In the genomic region with DNA sequence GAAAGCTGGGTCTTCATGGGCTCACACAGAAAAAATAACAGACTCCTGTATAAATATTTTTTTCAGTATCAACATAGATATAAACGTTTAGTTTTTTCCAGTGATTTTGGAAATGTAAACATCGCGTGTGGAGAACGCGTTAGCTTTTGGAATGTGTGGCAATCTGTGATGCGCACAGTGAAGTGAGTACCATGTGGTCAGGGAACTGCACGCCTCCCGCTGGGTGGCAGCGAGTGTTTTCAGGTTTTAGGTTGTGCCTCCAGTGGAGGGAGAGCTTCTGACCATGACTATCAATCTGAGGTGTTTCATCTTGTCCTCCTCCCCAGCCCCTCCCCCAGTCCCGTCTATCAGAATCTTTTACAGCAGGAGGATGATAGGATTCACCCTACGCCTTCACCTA, we compare ENCODE assay signal across 25 cellular contexts.
"Had no signal": no experiment of that assay in that cellular context is flagged by ENCODE, and none has a peak within 500 bp of the region (broad histone marks: within the 10 kb centered on the region; RNA-seq: fewer than 3 reads in every experiment).

No MANE protein-coding gene starts in this region.

- H3K36me3 Mint-ChIP-seq: activated naive CD4-positive, alpha-beta T cell treated with anti-CD3 and anti-CD28 coated beads, Interleukin-2, amount 50 U/mL, for 24 hours had no signal

- H3K27ac ChIP-seq: PC-9 had no signal

- H3K9me3 ChIP-seq: MG63 had no signal

- H3K4me2 ChIP-seq: PC-9 had no signal

- H2AFZ ChIP-seq: PC-9 had no signal

- H3K27me3 ChIP-seq: MG63 had no signal

- H3K27me3 Mint-ChIP-seq: activated CD8-positive, alpha-beta T cell treated with anti-CD3 and anti-CD28 coated beads for 36 hours; activated naive CD4-positive, alpha-beta T cell treated with anti-CD3 and anti-CD28 coated beads, Interleukin-2, amount 50 U/mL, for 24 hours; brain had no signal

- H3K4me3 Mint-ChIP-seq: activated CD8-positive, alpha-beta T cell treated with anti-CD3 and anti-CD28 coated beads for 36 hours; activated naive CD4-positive, alpha-beta T cell treated with anti-CD3 and anti-CD28 coated beads, Interleukin-2, amount 50 U/mL, for 24 hours; activated T-cell treated with anti-CD3 and anti-CD28 coated beads, Interleukin-2, amount 50 U/mL, for 72 hours; brain; T-helper 1 cell treated with Interleukin-12 subunit alpha and Interleukin-12 subunit beta and Interleukin-4 antibody, amounts not matched to agents 30 μg/mL and 1 μg/mL, for 36 hours had no signal

- H3K4me1 Mint-ChIP-seq: activated naive CD4-positive, alpha-beta T cell treated with anti-CD3 and anti-CD28 coated beads, Interleukin-2, amount 50 U/mL, for 24 hours had no signal

- H3K27ac Mint-ChIP-seq: activated CD8-positive, alpha-beta T cell treated with anti-CD3 and anti-CD28 coated beads for 36 hours; activated naive CD4-positive, alpha-beta T cell treated with anti-CD3 and anti-CD28 coated beads, Interleukin-2, amount 50 U/mL, for 24 hours; activated T-cell treated with anti-CD3 and anti-CD28 coated beads, Interleukin-2, amount 50 U/mL, for 72 hours; activated T-helper 2 cell treated with anti-CD3 and anti-CD28 coated beads, Interferon-gamma antibody, Interleukin-2, Interleukin-4, amounts not matched to agents 10 μg/mL and 5 μg/mL and 100 μg/mL, durations not matched to agents 14 hours and 24 hours and 36 hours; T-helper 1 cell treated with Interleukin-12 subunit alpha and Interleukin-12 subunit beta and Interleukin-4 antibody, amounts not matched to agents 30 μg/mL and 1 μg/mL, for 36 hours had no signal

- H3K36me3 ChIP-seq: MG63 had no signal

- DNase-seq: activated CD4-positive, alpha-beta T cell treated with anti-CD3 and anti-CD28 coated beads for 4 hours; activated CD8-positive, alpha-beta memory T cell treated with anti-CD3 and anti-CD28 coated beads, Interleukin-2, amount 50 U/mL, for 4 hours; activated CD8-positive, alpha-beta T cell treated with anti-CD3 and anti-CD28 coated beads for 36 hours; activated gamma-delta T cell treated with Interleukin-2 at 50 U/mL for 16 hours; activated T-cell treated with anti-CD3 and anti-CD28 coated beads, Interleukin-2, amount 50 U/mL, for 72 hours; amniotic stem cell; cerebellar nuclear complex; MG63; MV-4-11; NCI-H1092 treated with DMSO at 0.1 percent for 48 hours; NCI-H1417 treated with DMSO at 0.1 percent for 48 hours; NCI-H1694; NCI-H2029; NCI-H2107; NCI-H345; NCI-H510A; NCI-H526 treated with DMSO at 0.1 percent for 48 hours; PC-9; SHP77 treated with DMSO at 0.1 percent for 48 hours had no signal

- FAIRE-seq: astrocyte had no signal

- H3K9me3 Mint-ChIP-seq: activated naive CD4-positive, alpha-beta T cell treated with anti-CD3 and anti-CD28 coated beads, Interleukin-2, amount 50 U/mL, for 24 hours; activated T-cell treated with anti-CD3 and anti-CD28 coated beads, Interleukin-2, amount 50 U/mL, for 72 hours; T-helper 1 cell treated with Interleukin-12 subunit alpha and Interleukin-12 subunit beta and Interleukin-4 antibody, amounts not matched to agents 30 μg/mL and 1 μg/mL, for 36 hours had no signal

- H3K4me3 ChIP-seq: MG63, PC-9 had no signal

- ATAC-seq: activated CD4-positive, CD25-positive, alpha-beta regulatory T cell treated with anti-CD3 and anti-CD28 coated beads, Interleukin-2, amount 50 U/mL, for 24 hours; activated CD8-positive, alpha-beta T cell treated with anti-CD3 and anti-CD28 coated beads for 36 hours; activated T-cell treated with anti-CD3 and anti-CD28 coated beads, Interleukin-2, amount 50 U/mL, for 72 hours had no signal
